ENCODE assay signal across 21 cellular contexts in genomic region chr17:27417596-27418365, GRCh38.
"Had no signal": no experiment of that assay in that cellular context is flagged by ENCODE, and none has a peak within 500 bp of the region (broad histone marks: within the 10 kb centered on the region; RNA-seq: fewer than 3 reads in every experiment).

No MANE protein-coding gene starts in this region.

- H3K4me1 ChIP-seq: gastrocnemius medialis, pancreas, tibial nerve, vagina had no signal

- H3K27me3 ChIP-seq: dorsolateral prefrontal cortex, gastrocnemius medialis, neutrophil, pancreas, spleen, tibial nerve, vagina had no signal

- ATAC-seq: esophagus mucosa; gastrocnemius medialis; left lobe of liver; natural killer cell; pancreas; stimulated activated naive B cell treated with anti-CD40 and anti-IgM and Interleukin-4, amounts not matched to agents 10 μg/mL and 1 μg/mL and 100 μg/mL, for 72 hours had no signal

- H3K4me3 Mint-ChIP-seq: memory B cell; natural killer cell; stimulated activated naive B cell treated with anti-CD40 and anti-IgM and Interleukin-4, amounts not matched to agents 10 μg/mL and 1 μg/mL and 100 μg/mL, for 72 hours; stimulated activated naive CD8-positive, alpha-beta T cell treated with anti-CD3 and anti-CD28 coated beads, Interleukin-15, Interleukin-2, amounts not matched to agents 100 ng/mL and 50 ng/mL, for 24 hours had no signal

- H3K9me3 Mint-ChIP-seq: memory B cell; natural killer cell; stimulated activated naive B cell treated with anti-CD40 and anti-IgM and Interleukin-4, amounts not matched to agents 10 μg/mL and 1 μg/mL and 100 μg/mL, for 72 hours; stimulated activated naive CD8-positive, alpha-beta T cell treated with anti-CD3 and anti-CD28 coated beads, Interleukin-15, Interleukin-2, amounts not matched to agents 100 ng/mL and 50 ng/mL, for 24 hours had no signal

- DNase-seq: effector CD4-positive, alpha-beta T cell; foreskin fibroblast; gastrocnemius medialis; kidney; natural killer cell; pancreas; spleen; stimulated activated CD4-positive, alpha-beta T cell treated with anti-CD3 and anti-CD28 coated beads, Interleukin-4, amount 100 ng/mL, for 4 hours; stimulated activated naive B cell treated with anti-CD40 and anti-IgM and Interleukin-4, amounts not matched to agents 10 μg/mL and 1 μg/mL and 100 μg/mL, for 72 hours had no signal

- H3K4me3 ChIP-seq: dorsolateral prefrontal cortex, gastrocnemius medialis, lung, pancreas, skin epidermis, spleen, thoracic aorta, tibial nerve, vagina had no signal

- H3K27ac ChIP-seq: dorsolateral prefrontal cortex, epithelial cell of prostate, gastrocnemius medialis, neutrophil, pancreas, skin epidermis, spleen, thoracic aorta, tibial nerve, vagina had no signal

- H3K36me3 Mint-ChIP-seq: memory B cell; natural killer cell; stimulated activated naive B cell treated with anti-CD40 and anti-IgM and Interleukin-4, amounts not matched to agents 10 μg/mL and 1 μg/mL and 100 μg/mL, for 72 hours had no signal

- H3K36me3 ChIP-seq: gastrocnemius medialis, neutrophil, pancreas, spleen, thoracic aorta, tibial nerve, vagina had no signal

- H3K9me3 ChIP-seq: gastrocnemius medialis, neutrophil, pancreas, spleen, thoracic aorta, tibial nerve, vagina had no signal

- H3K4me1 Mint-ChIP-seq: memory B cell; natural killer cell; stimulated activated naive B cell treated with anti-CD40 and anti-IgM and Interleukin-4, amounts not matched to agents 10 μg/mL and 1 μg/mL and 100 μg/mL, for 72 hours had no signal

- H3K27ac Mint-ChIP-seq: memory B cell; natural killer cell; stimulated activated naive B cell treated with anti-CD40 and anti-IgM and Interleukin-4, amounts not matched to agents 10 μg/mL and 1 μg/mL and 100 μg/mL, for 72 hours; stimulated activated naive CD8-positive, alpha-beta T cell treated with anti-CD3 and anti-CD28 coated beads, Interleukin-15, Interleukin-2, amounts not matched to agents 100 ng/mL and 50 ng/mL, for 24 hours had no signal
